Comparison of ENCODE assay signal across 1 cellular context in genomic region chr6:6678185-6678671, GRCh38.
A peak's percentile ranks its signal among the peaks of the same experiment; 100 is the strongest.
TF ChIP-seq lines count a peak whose summit lies in the region.

No MANE protein-coding gene starts in this region.

TF ChIP-seq in HEK293, 187 proteins besides CTCF, POLR2A, EP300 and RAD21 (continued from another document and continues in another):
- TF ChIP-seq ZBTB49 (tag by site-specific recombination; IDR thresholded peaks at IDR 0.05; ENCODE audit: low read depth) (no peak), ZNF121 (tag by site-specific recombination; IDR thresholded peaks at IDR 0.05) (no peak), ZNF449 (tag by site-specific recombination; IDR thresholded peaks at IDR 0.05) (no peak), ZNF362 (tag by site-specific recombination; IDR thresholded peaks at IDR 0.05) (0 out of 2 replicates have a peak, but pooled peaks have one; percentile 13), ZNF302 (tag by site-specific recombination; IDR thresholded peaks at IDR 0.05; ENCODE audit: low read depth) (no peak), ZNF571 (tag by site-specific recombination; IDR thresholded peaks at IDR 0.05) (no peak), ZNF555 (tag by site-specific recombination; conservative IDR thresholded peaks at IDR 0.05) (no peak), ZNF37A (tag by site-specific recombination; IDR thresholded peaks at IDR 0.05) (no peak), ZNF639 (tag by site-specific recombination; IDR thresholded peaks at IDR 0.05) (peak; percentile 65), ZNF621 (tag by site-specific recombination; IDR thresholded peaks at IDR 0.05) (no peak), ZNF280C (tag by site-specific recombination; IDR thresholded peaks at IDR 0.05) (no peak), TSHZ1 (tag by site-specific recombination; IDR thresholded peaks at IDR 0.05; ENCODE audit: borderline replicate concordance) (peak; percentile 70; the same call in 1 of the 2 replicates), ZBTB21 (tag by site-specific recombination; IDR thresholded peaks at IDR 0.05) (peak; percentile 99), ZNF792 (tag by site-specific recombination; IDR thresholded peaks at IDR 0.05) (0 out of 2 replicates have a peak, but pooled peaks have one; percentile 58), SP3 (tag by site-specific recombination; IDR thresholded peaks at IDR 0.05) (peak; percentile 29; the same call in 1 of the 2 replicates), ZFHX2 (tag by site-specific recombination; conservative IDR thresholded peaks at IDR 0.05) (peak; percentile 52; the same call in 1 of the 2 replicates), ZNF654 (tag by site-specific recombination; IDR thresholded peaks at IDR 0.05; ENCODE audit: low read depth) (peak; percentile 15; the same call in 1 of the 2 replicates), GLI2 (tag by site-specific recombination; IDR thresholded peaks at IDR 0.05; ENCODE audit: borderline replicate concordance, low read depth) (no peak), ZNF560 (tag by site-specific recombination; IDR thresholded peaks at IDR 0.05; ENCODE audit: borderline replicate concordance) (no peak), ZNF768 (tag by site-specific recombination; IDR thresholded peaks at IDR 0.05) (no peak), ZNF391 (tag by site-specific recombination; IDR thresholded peaks at IDR 0.05; ENCODE audit: borderline replicate concordance, low read depth) (no peak), PRDM10 (tag by site-specific recombination; IDR thresholded peaks at IDR 0.05) (peak; percentile 43; the same call in 1 of the 2 replicates), ZSCAN16 (tag by site-specific recombination; IDR thresholded peaks at IDR 0.05) (peak; percentile 98), ZNF623 (tag by site-specific recombination; IDR thresholded peaks at IDR 0.05) (0 out of 2 replicates have a peak, but pooled peaks have one; percentile 11), ELK4 (IDR thresholded peaks at IDR 0.05; ENCODE audit: borderline replicate concordance, low read depth, low read length) (no peak), ATF2 (tag by site-specific recombination; IDR thresholded peaks at IDR 0.05; ENCODE audit: low read depth) (peak; percentile 92), ZSCAN5A (tag by site-specific recombination; IDR thresholded peaks at IDR 0.05) (no peak), KLF7 (tag by site-specific recombination; IDR thresholded peaks at IDR 0.05; ENCODE audit: borderline replicate concordance) (peak; percentile 61; the same call in 1 of the 2 replicates), ZNF148 (tag by site-specific recombination; IDR thresholded peaks at IDR 0.05; ENCODE audit: borderline replicate concordance) (no peak), ZNF585B (tag by site-specific recombination; IDR thresholded peaks at IDR 0.05) (no peak)
